Comparison of ENCODE assay signal across 15 cellular contexts in genomic region chr2:137857871-137858270, GRCh38.
A peak's percentile ranks its signal among the peaks of the same experiment; 100 is the strongest.
DNase-seq lines count a peak whose midpoint lies in the region; ATAC-seq and TF ChIP-seq lines count a peak whose summit lies in the region.
"Had no signal": no experiment of that assay in that cellular context is flagged by ENCODE, and none has a peak within 500 bp of the region (broad histone marks: within the 10 kb centered on the region; RNA-seq: fewer than 3 reads in every experiment).

No MANE protein-coding gene starts in this region.

- H3K36me3 ChIP-seq in hepatocyte (replicated peaks; ENCODE audit: insufficient read depth, low read depth) (no peaks in the 10 kb centered on the region), mesodermal cell (ENCODE audit: control insufficient read depth, insufficient read depth, low read length) (no peaks in the 10 kb centered on the region)
- H3K36me3 ChIP-seq: BE2C had no signal

- H3K27ac ChIP-seq in hepatocyte (no peak overlapping the region), mesodermal cell (ENCODE audit: low read depth, low read length, severe bottlenecking) (peak overlapping the region; percentile 43)
- H3K27ac ChIP-seq: 22Rv1 had no signal

- H3K4me1 ChIP-seq in hepatocyte (ENCODE audit: insufficient read depth) (no peaks in the 10 kb centered on the region), mesodermal cell (ENCODE audit: control insufficient read depth, insufficient read depth, low read length, poor library complexity, severe bottlenecking) (no peaks in the 10 kb centered on the region)
- H3K4me1 ChIP-seq: BE2C had no signal

- H3K27me3 ChIP-seq in hepatocyte = no peaks in the 10 kb centered on the region
- H3K27me3 ChIP-seq: BE2C had no signal

- DNase-seq in DMS53 (lab: John Stamatoyannopoulos, UW) (peak; percentile 13), DMS53 treated with DMSO at 0.1 percent for 48 hours (lab: John Stamatoyannopoulos, UW; ENCODE audit: unreplicated experiment) (no peak), hepatocyte (ENCODE audit: low spot score) (no peak), activated T-cell treated with anti-CD3 and anti-CD28 coated beads for 4 hours (no peak)
- no peak for DNase-seq in activated naive CD4-positive, alpha-beta T cell treated with anti-CD3 and anti-CD28 coated beads, Interleukin-2, amount 50 U/mL, for 72 hours (ENCODE audit: low spot score in 2 of 2)
- DNase-seq: BE2C; CD4-positive, alpha-beta memory T cell; GF-D8; NCI-H187; NCI-H2171; NCI-H446 treated with DMSO at 0.1 percent for 48 hours had no signal

- H3K4me3 ChIP-seq in hepatocyte = no peak overlapping the region
- H3K4me3 ChIP-seq in mesodermal cell (ENCODE audit: extremely low read depth, insufficient read depth, low read length, poor library complexity, severe bottlenecking) = no peak overlapping the region

- H2AFZ ChIP-seq in hepatocyte = no peak overlapping the region

- 49% methylated on average over 3 of the region's 3 CpGs for WGBS in hepatocyte (ENCODE audit: low lambda C conversion rate, missing lambda C conversion rate)
- 43 to 67% methylated on average over 1 to 2 of the region's 3 CpGs for WGBS in mesodermal cell (ENCODE audit: insufficient coverage in 2 of 2), 2 experiments

- TF ChIP-seq CTCF in hepatocyte (IDR thresholded peaks at IDR 0.05; ENCODE audit: poor library complexity) = no peak

- H3K9me3 ChIP-seq in hepatocyte (ENCODE audit: low read depth) (no peaks in the 10 kb centered on the region), mesodermal cell (ENCODE audit: control insufficient read depth, low read length) (no peaks in the 10 kb centered on the region)
- H3K9me3 ChIP-seq: BE2C had no signal

- peak overlapping the region; percentile 37 for H3K4me2 ChIP-seq in hepatocyte

- H4K20me1 ChIP-seq in hepatocyte (ENCODE audit: insufficient read depth, poor library complexity, severe bottlenecking) = no peaks in the 10 kb centered on the region

- H3K9me3 Mint-ChIP-seq in activated naive CD4-positive, alpha-beta T cell treated with anti-CD3 and anti-CD28 coated beads, Interleukin-2, amount 50 U/mL, for 72 hours = no peaks in the 10 kb centered on the region
- H3K9me3 Mint-ChIP-seq: CD4-positive, alpha-beta memory T cell had no signal

- ATAC-seq in HG03432 (IDR thresholded peaks at IDR 0.05; ENCODE audit: unreplicated experiment) = no peak
- no peak for ATAC-seq in activated naive CD4-positive, alpha-beta T cell treated with anti-CD3 and anti-CD28 coated beads, Interleukin-2, amount 50 U/mL, for 72 hours
- no peak for ATAC-seq in activated CD4-positive, CD25-positive, alpha-beta regulatory T cell treated with anti-CD3 and anti-CD28 coated beads, Interleukin-2, amount 50 U/mL, for 24 hours

- no peaks in the 10 kb centered on the region for H3K36me3 Mint-ChIP-seq in activated naive CD4-positive, alpha-beta T cell treated with anti-CD3 and anti-CD28 coated beads, Interleukin-2, amount 50 U/mL, for 72 hours
- H3K36me3 Mint-ChIP-seq: CD4-positive, alpha-beta memory T cell had no signal

- no peaks in the 10 kb centered on the region for H3K9me2 ChIP-seq in hepatocyte (replicated peaks; ENCODE audit: insufficient read depth)

- no peak overlapping the region for H3K27ac Mint-ChIP-seq in activated naive CD4-positive, alpha-beta T cell treated with anti-CD3 and anti-CD28 coated beads, Interleukin-2, amount 50 U/mL, for 72 hours
- H3K27ac Mint-ChIP-seq: CD4-positive, alpha-beta memory T cell had no signal

- H3K79me2 ChIP-seq in hepatocyte = no peaks in the 10 kb centered on the region
